Comparison of ENCODE assay signal across 8 cellular contexts in the genomic region with DNA sequence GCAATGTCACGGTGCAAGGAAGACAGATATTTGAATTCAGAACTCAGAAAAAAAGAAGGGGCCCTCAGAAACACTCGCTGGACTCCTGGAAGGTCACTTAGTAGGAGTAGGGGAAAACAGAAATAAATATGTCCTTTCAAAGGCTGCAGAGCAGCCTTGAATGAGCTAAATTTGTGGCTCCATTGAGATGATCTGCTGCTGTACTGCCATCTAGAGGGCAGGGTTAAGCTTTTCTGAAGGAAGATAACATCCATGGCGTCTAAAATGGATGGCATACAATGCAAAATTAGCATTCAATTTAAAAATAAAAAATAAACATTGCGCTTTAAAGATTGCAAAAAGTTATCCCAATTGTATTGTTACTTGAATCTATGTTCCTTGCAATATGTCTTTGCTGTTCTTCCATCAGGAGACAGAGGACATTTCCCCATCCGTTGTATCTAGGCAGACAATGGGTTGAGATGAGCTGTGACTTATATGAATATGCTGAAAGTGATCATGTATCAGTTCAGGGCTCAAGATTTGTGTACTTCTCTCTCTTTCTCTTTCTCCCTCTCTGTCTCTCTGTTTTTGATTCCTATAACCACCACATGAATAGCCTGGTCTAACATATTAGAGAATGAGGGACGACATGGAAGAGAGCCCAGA.
DNase-seq lines count a peak whose midpoint lies in the region; ATAC-seq and TF ChIP-seq lines count a peak whose summit lies in the region.

No MANE protein-coding gene starts in this region.

- no peak overlapping the region for H3K4me3 ChIP-seq in BE2C (ENCODE audit: low read depth, low read length)
- no peak overlapping the region for H3K4me3 ChIP-seq in neural progenitor cell

- H3K79me2 ChIP-seq in neural progenitor cell (ENCODE audit: low read depth) = no peaks in the 10 kb centered on the region

- peaks cover 10% of the 10 kb centered on the region for H3K4me1 Mint-ChIP-seq in WTC11
- no peaks in the 10 kb centered on the region for H3K4me1 Mint-ChIP-seq in neural progenitor cell

- H3K9me3 Mint-ChIP-seq in WTC11 = peaks cover 18% of the 10 kb centered on the region
- no peaks in the 10 kb centered on the region for H3K9me3 Mint-ChIP-seq in neural progenitor cell

- H2AFZ ChIP-seq in neural progenitor cell (replicated peaks) = peak overlapping the region; percentile 75

- TF ChIP-seq CTCF in BE2C (IDR thresholded peaks at IDR 0.05; ENCODE audit: low read depth, low read length) = peak; percentile 63
- TF ChIP-seq CTCF in WTC11 (IDR thresholded peaks at IDR 0.05) = no peak
- peak; percentile 72 for TF ChIP-seq CTCF in neural progenitor cell (IDR thresholded peaks at IDR 0.05)

- H3K4me3 Mint-ChIP-seq in WTC11 = no peak overlapping the region
- H3K4me3 Mint-ChIP-seq in neural progenitor cell = no peak overlapping the region

- H3F3A ChIP-seq in neural progenitor cell (ENCODE audit: low read depth) = no peaks in the 10 kb centered on the region

- no peaks in the 10 kb centered on the region for H3K4me1 ChIP-seq in BE2C
- no peaks in the 10 kb centered on the region for H3K4me1 ChIP-seq in neural progenitor cell

- H3K27ac Mint-ChIP-seq in WTC11 = peak overlapping the region; percentile 37
- no peak overlapping the region for H3K27ac Mint-ChIP-seq in neural progenitor cell

- CTCF ChIA-PET in WTC11 (lab: Charles Lee) = interaction anchor here (0.6 to 2.6 kb wide), 43 partner anchors 8 to 640 kb away, joined by 3 to 44 read pairs (median 4); no protein-coding TSS in a partner anchor

- no peak overlapping the region for H3K4me2 ChIP-seq in neural progenitor cell

- H3K36me3 Mint-ChIP-seq in WTC11 (peaks cover 14% of the 10 kb centered on the region), neural progenitor cell (no peaks in the 10 kb centered on the region)

- no peaks in the 10 kb centered on the region for H4K20me1 ChIP-seq in neural progenitor cell (ENCODE audit: low read depth)

- H3K27me3 Mint-ChIP-seq in WTC11 (ENCODE audit: low read depth) (no peaks in the 10 kb centered on the region), neural progenitor cell (ENCODE audit: insufficient read depth, low read depth) (no peaks in the 10 kb centered on the region)

- no peaks in the 10 kb centered on the region for H3K27me3 ChIP-seq in BE2C
- H3K27me3 ChIP-seq in neural progenitor cell = no peaks in the 10 kb centered on the region

- POLR2A ChIA-PET in WTC11 (lab: Charles Lee) = no interaction called here

- no peaks in the 10 kb centered on the region for H3K9me3 ChIP-seq in BE2C
- no peaks in the 10 kb centered on the region for H3K9me3 ChIP-seq in neural progenitor cell (ENCODE audit: low read depth)

- ATAC-seq in GM19351 (IDR thresholded peaks at IDR 0.05; ENCODE audit: unreplicated experiment) (peak; percentile 95), HG03439 (IDR thresholded peaks at IDR 0.05; ENCODE audit: unreplicated experiment) (peak; percentile 96), WTC11 (peak; percentile 91)

- H3K27ac ChIP-seq in neural progenitor cell = no peak overlapping the region

- no peaks in the 10 kb centered on the region for H3K36me3 ChIP-seq in BE2C
- H3K36me3 ChIP-seq in neural progenitor cell = no peaks in the 10 kb centered on the region

- DNase-seq in BE2C = peak; percentile 6
- DNase-seq in WTC11 (ENCODE audit: low spot score) = peak; percentile 18
- DNase-seq in neural progenitor cell (ENCODE audit: low spot score) = peak; percentile 59
- DNase-seq in activated CD4-positive, alpha-beta T cell treated with anti-CD3 and anti-CD28 coated beads for 1 hour = no peak
- DNase-seq in stimulated activated CD4-positive, alpha-beta T cell treated with anti-CD3 and anti-CD28 coated beads, Interleukin-15, amount 100 ng/mL, for 24 hours = no peak
- DNase-seq in NCI-H187 treated with DMSO at 0.1 percent for 48 hours (lab: John Stamatoyannopoulos, UW) = no peak

- no peak overlapping the region for H3K9ac ChIP-seq in neural progenitor cell

TF ChIP-seq in WTC11, 78 proteins besides CTCF, POLR2A, EP300 and RAD21:
- TF ChIP-seq, protein P1, sequence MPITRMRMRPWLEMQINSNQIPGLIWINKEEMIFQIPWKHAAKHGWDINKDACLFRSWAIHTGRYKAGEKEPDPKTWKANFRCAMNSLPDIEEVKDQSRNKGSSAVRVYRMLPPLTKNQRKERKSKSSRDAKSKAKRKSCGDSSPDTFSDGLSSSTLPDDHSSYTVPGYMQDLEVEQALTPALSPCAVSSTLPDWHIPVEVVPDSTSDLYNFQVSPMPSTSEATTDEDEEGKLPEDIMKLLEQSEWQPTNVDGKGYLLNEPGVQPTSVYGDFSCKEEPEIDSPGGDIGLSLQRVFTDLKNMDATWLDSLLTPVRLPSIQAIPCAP (CRISPR knock-in tag; IDR thresholded peaks at IDR 0.05) = no peak
- TF ChIP-seq ZNF232 (CRISPR knock-in tag; IDR thresholded peaks at IDR 0.05) = no peak

Comparison
In these comparisons a context has a peak if more than half of its experiments do, and no peak if none do; other contexts are left out.
1. DNase-seq: peak in BE2C (single experiment), WTC11 (single experiment) and neural progenitor cell (single experiment); none in activated CD4-positive, alpha-beta T cell treated with anti-CD3 and anti-CD28 coated beads for 1 hour (single experiment), stimulated activated CD4-positive, alpha-beta T cell treated with anti-CD3 and anti-CD28 coated beads, Interleukin-15, amount 100 ng/mL, for 24 hours (single experiment) and NCI-H187 treated with DMSO at 0.1 percent for 48 hours (single experiment).
2. Peak in every context shown above with its lines, with median percentiles within 50 percentile points of each other: ATAC-seq.